Comparison of ENCODE assay signal across 1 cellular context in the genomic region with DNA sequence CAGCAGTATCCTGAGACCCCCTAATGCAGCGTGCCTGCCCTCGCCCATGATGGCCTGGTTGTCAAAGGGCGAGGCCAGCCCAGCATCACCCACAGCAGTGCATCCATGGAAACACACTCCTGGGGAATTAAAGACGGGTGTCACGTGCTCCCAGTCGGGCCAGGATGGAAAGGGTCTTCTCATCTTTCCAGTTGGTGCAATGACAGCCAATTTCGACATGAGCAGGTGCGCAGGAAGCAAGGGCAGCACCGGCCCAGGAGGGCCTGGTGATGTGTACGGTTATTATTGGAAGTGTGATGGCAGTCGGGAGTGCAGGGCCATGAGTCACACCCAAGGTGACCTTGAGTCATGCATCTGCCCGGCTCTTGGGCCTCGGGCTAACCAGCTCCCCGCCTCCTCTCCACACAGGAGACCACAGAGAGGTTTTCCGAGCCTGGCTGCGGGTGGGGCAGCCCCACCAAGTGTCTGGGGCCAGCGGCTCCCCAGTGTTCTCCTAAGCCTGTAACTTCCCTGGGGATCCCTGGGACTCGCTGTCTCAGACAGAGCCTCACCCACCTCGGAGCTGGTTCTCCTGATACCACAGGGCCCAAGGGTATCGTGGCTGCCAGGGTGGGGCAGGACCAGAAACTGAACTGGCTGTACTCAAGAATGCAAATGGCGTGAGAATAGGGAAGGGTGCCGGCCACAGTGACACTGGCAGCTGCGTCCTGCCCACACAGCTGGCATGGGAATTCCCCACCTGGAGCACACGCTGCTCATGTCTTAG.
TF ChIP-seq lines count a peak whose summit lies in the region.

No MANE protein-coding gene starts in this region.

TF ChIP-seq in GM12878, 131 proteins besides CTCF, POLR2A, EP300 and RAD21 (continued from another document):
- TF ChIP-seq ZBTB40 (IDR thresholded peaks at IDR 0.05; ENCODE audit: borderline replicate concordance) (no peak), DPF2 (IDR thresholded peaks at IDR 0.05) (peak; percentile 52; the same call in 1 of the 2 replicates), CHD1 (IDR thresholded peaks at IDR 0.05; ENCODE audit: low read depth, low read length) (no peak), STAT1 (conservative IDR thresholded peaks at IDR 0.05) (no peak), SMAD1 (IDR thresholded peaks at IDR 0.05; ENCODE audit: low read depth, partially characterized antibody) (no peak), POU2F2 (IDR thresholded peaks at IDR 0.05; ENCODE audit: borderline replicate concordance, low read depth, low read length) (0 out of 3 replicates have a peak, but pooled peaks have one; percentile 19), SP1 (IDR thresholded peaks at IDR 0.05; ENCODE audit: low read depth, low read length) (no peak), YBX1 (IDR thresholded peaks at IDR 0.05) (no peak), JUNB (IDR thresholded peaks at IDR 0.05) (0 out of 2 replicates have a peak, but pooled peaks have one; percentile 8), IKZF1 (conservative IDR thresholded peaks at IDR 0.05) (peak; percentile 71), LARP7 (IDR thresholded peaks at IDR 0.05) (no peak), TCF7 (IDR thresholded peaks at IDR 0.05; ENCODE audit: borderline replicate concordance) (no peak), PAX5 (IDR thresholded peaks at IDR 0.05; ENCODE audit: borderline replicate concordance, low read depth, low read length) (peak; percentile 30; the same call in 1 of the 2 replicates), TCF3 (IDR thresholded peaks at IDR 0.05; ENCODE audit: borderline replicate concordance, insufficient read depth, low read depth, low read length) (peak; percentile 76), USF1 (IDR thresholded peaks at IDR 0.05; ENCODE audit: borderline replicate concordance, extremely low read length, insufficient read depth, low read depth, low read length) (peak; percentile 2), MYC (IDR thresholded peaks at IDR 0.05; ENCODE audit: insufficient read depth, insufficient read length, insufficient replicate concordance, low read length, severe bottlenecking) (no peak), ESRRA (IDR thresholded peaks at IDR 0.05; ENCODE audit: low read length) (peak; percentile 98), NR2C1 (IDR thresholded peaks at IDR 0.05) (no peak), ZSCAN29 (IDR thresholded peaks at IDR 0.05) (no peak), GATAD2B (conservative IDR thresholded peaks at IDR 0.05; ENCODE audit: low read depth) (0 out of 2 replicates have a peak, but pooled peaks have one; percentile 54), TCF12 (IDR thresholded peaks at IDR 0.05; ENCODE audit: low read depth, low read length) (peak; percentile 74), RUNX3 (IDR thresholded peaks at IDR 0.05; ENCODE audit: low read length) (peak; percentile 31; the same call in 1 of the 2 replicates), CBFB (IDR thresholded peaks at IDR 0.05; ENCODE audit: low read depth) (no peak), SRF (IDR thresholded peaks at IDR 0.05; ENCODE audit: low read depth in 2 of 2, low read length in 2 of 2) (no peak), HDGF (IDR thresholded peaks at IDR 0.05) (no peak), KLF5 (IDR thresholded peaks at IDR 0.05; ENCODE audit: partially characterized antibody) (no peak)
- TF ChIP-seq, protein P1, sequence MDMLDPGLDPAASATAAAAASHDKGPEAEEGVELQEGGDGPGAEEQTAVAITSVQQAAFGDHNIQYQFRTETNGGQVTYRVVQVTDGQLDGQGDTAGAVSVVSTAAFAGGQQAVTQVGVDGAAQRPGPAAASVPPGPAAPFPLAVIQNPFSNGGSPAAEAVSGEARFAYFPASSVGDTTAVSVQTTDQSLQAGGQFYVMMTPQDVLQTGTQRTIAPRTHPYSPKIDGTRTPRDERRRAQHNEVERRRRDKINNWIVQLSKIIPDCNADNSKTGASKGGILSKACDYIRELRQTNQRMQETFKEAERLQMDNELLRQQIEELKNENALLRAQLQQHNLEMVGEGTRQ (IDR thresholded peaks at IDR 0.05; ENCODE audit: borderline replicate concordance, low read depth, low read length) = no peak
